ENCODE assay signal across 9 cellular contexts in the genomic region with DNA sequence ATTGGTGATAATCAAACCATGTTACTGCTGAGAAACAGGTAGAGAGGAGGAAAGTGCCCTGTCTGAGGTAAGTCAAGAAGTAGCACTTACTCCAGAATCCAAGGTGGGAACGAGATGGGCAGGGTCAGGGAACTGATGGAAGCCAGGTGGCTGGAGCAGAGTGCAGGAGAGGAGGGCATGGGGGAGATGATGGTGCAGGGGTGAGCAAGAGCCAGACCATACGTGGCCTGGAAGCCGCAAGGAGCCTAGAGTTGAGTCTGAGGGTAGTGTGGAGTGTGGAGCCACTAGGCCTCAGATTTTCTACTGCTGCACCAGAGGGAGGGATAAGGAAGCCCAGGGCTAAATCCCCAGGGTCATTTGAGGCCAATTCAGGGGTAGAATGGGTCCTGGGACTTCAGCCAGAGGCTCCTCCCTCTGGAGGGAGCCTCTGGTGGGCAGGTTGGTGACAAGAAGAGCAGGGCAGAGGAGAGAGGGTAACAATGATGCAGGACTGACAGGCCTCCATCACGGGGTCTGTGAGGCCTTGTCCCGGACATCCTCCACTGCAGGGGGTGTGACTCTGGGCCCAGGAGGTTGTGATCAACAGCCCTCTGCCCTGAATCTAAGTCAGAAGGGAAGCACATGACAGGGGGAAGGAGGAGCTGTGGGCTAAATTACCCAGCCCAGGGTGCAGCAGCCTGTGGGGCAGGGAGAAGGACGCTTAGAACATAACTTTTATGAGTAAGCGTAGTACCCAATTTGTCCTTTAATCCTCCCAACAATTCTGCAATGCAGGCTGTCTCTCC. TPM values are rescaled to one million over a fixed set of nuclear protein-coding genes. Genes with fewer than 3 reads are reported as not detected.
DNase-seq lines count a peak whose midpoint lies in the region; ATAC-seq and TF ChIP-seq lines count a peak whose summit lies in the region.
"Had no signal": no experiment of that assay in that cellular context is flagged by ENCODE, and none has a peak within 500 bp of the region (broad histone marks: within the 10 kb centered on the region; RNA-seq: fewer than 3 reads in every experiment).

No MANE protein-coding gene starts in this region.

- H3K9ac ChIP-seq in mesenchymal stem cell (ENCODE audit: low read length), result peak overlapping the region; percentile 57

- H3K4me1 Mint-ChIP-seq in activated CD4-positive, alpha-beta T cell treated with anti-CD3 and anti-CD28 coated beads, Interleukin-2, amount 10 ng/mL, durations not matched to agents 24 days and 14 days, result peaks cover 68% of the 10 kb centered on the region

- no peaks in the 10 kb centered on the region for H3K27me3 Mint-ChIP-seq in activated CD4-positive, alpha-beta T cell treated with anti-CD3 and anti-CD28 coated beads, Interleukin-2, amount 10 ng/mL, durations not matched to agents 24 days and 14 days

- peak overlapping the region; percentile 76 for H3K27ac Mint-ChIP-seq in activated CD4-positive, alpha-beta T cell treated with anti-CD3 and anti-CD28 coated beads, Interleukin-2, amount 10 ng/mL, durations not matched to agents 24 days and 14 days

- H3K4me2 ChIP-seq in mesenchymal stem cell (ENCODE audit: low read length, poor library complexity, severe bottlenecking), result no peak overlapping the region

- H3K27ac ChIP-seq in caudate nucleus (ENCODE audit: low read depth, low read length) (peak overlapping the region; percentile 84), mesenchymal stem cell (ENCODE audit: low read length, poor library complexity, severe bottlenecking) (peak overlapping the region; percentile 25), thyroid gland (peak overlapping the region; percentile 16 to 90 (median 80)), SJCRH30 (no peak overlapping the region)

- peak overlapping the region in 1 of 2 experiments; percentile 47 for H2BK12ac ChIP-seq in mesenchymal stem cell (ENCODE audit: low read length in 2 of 2)

- H2BK15ac ChIP-seq in mesenchymal stem cell (ENCODE audit: low read depth, poor library complexity, severe bottlenecking), result peak overlapping the region; percentile 20

- peak overlapping the region; percentile 53 to 54 for H3K4ac ChIP-seq in mesenchymal stem cell (ENCODE audit: low read depth in 1 of 2, low read length in 2 of 2)

- no peaks in the 10 kb centered on the region for H3K9me3 Mint-ChIP-seq in activated CD4-positive, alpha-beta T cell treated with anti-CD3 and anti-CD28 coated beads, Interleukin-2, amount 10 ng/mL, durations not matched to agents 24 days and 14 days

- H2AFZ ChIP-seq in mesenchymal stem cell (ENCODE audit: low read depth, low read length), result no peak overlapping the region

- peak overlapping the region; percentile 44 for H3K4me3 Mint-ChIP-seq in activated CD4-positive, alpha-beta T cell treated with anti-CD3 and anti-CD28 coated beads, Interleukin-2, amount 10 ng/mL, durations not matched to agents 24 days and 14 days

- H3K36me3 ChIP-seq in mesenchymal stem cell (ENCODE audit: control insufficient read depth in 1 of 2, insufficient read depth in 2 of 2, low read depth in 1 of 2, low read length in 2 of 2) (peaks cover 70 to 77% of the 10 kb centered on the region in 2 experiments), thyroid gland (peaks cover 8 to 19% of the 10 kb centered on the region in 2 donors), SJCRH30 (peaks cover 3% of the 10 kb centered on the region; the same call in 1 of the 2 replicates)

- H3K79me1 ChIP-seq in mesenchymal stem cell (replicated peaks; ENCODE audit: low read length, poor library complexity, severe bottlenecking), result peaks cover 15% of the 10 kb centered on the region

- H2AK5ac ChIP-seq in mesenchymal stem cell (ENCODE audit: low read length, severe bottlenecking), result no peak overlapping the region

- peak; percentile 74 for DNase-seq in activated CD4-positive, alpha-beta T cell treated with anti-CD3 and anti-CD28 coated beads, Interleukin-2, amount 10 ng/mL, durations not matched to agents 24 days and 14 days
- DNase-seq in activated CD4-positive, alpha-beta T cell treated with anti-CD3 and anti-CD28 coated beads, Interleukin-2, amount 50 U/mL, for 4 hours, result no peak
- DNase-seq in caudate nucleus (lab: John Stamatoyannopoulos, UW) (peak in 38 of 61 donors; percentile 7 to 51 (median 26)), mesenchymal stem cell (no peak), thyroid gland (peak; percentile 13 to 26), SJCRH30 (no peak), cerebellum (ENCODE audit: low spot score) (no peak)

- 83% methylated on average over 7 of the region's 7 CpGs for WGBS in mesenchymal stem cell
- WGBS in thyroid gland, 2 donors, result 64 to 79% methylated on average over 7 of the region's 7 CpGs

- no peak for ATAC-seq in GM21423 (IDR thresholded peaks at IDR 0.05; ENCODE audit: unreplicated experiment)

- peaks cover 83% of the 10 kb centered on the region for H3K36me3 Mint-ChIP-seq in activated CD4-positive, alpha-beta T cell treated with anti-CD3 and anti-CD28 coated beads, Interleukin-2, amount 10 ng/mL, durations not matched to agents 24 days and 14 days (ENCODE audit: low read depth)

- no peak overlapping the region for H2BK5ac ChIP-seq in mesenchymal stem cell (ENCODE audit: low read depth, low read length, poor library complexity, severe bottlenecking)

- H3K9me3 ChIP-seq in mesenchymal stem cell (ENCODE audit: control insufficient read depth, low read length) (no peaks in the 10 kb centered on the region), thyroid gland (no peaks in the 10 kb centered on the region), SJCRH30 (replicated peaks) (no peaks in the 10 kb centered on the region)

- H3K18ac ChIP-seq in mesenchymal stem cell (ENCODE audit: low read depth in 1 of 2, low read length in 2 of 2), result peak overlapping the region in 1 of 2 experiments; percentile 74

- H3K14ac ChIP-seq in mesenchymal stem cell (ENCODE audit: low read length in 2 of 2), result peak overlapping the region in 1 of 2 experiments; percentile 5

- intact Hi-C loops in activated CD4-positive, alpha-beta T cell treated with anti-CD3 and anti-CD28 coated beads, Interleukin-2, amount 10 ng/mL, durations not matched to agents 24 days and 14 days (cut with micrococcal nuclease), result loop anchor here (2.0 kb wide), 1 partner anchor 14 kb away; no protein-coding TSS in a partner anchor
- intact Hi-C loops in thyroid gland (cut with DNase I), result no loop called here

- H3K4me3 ChIP-seq in mesenchymal stem cell (ENCODE audit: insufficient read depth in 1 of 2, low read depth in 1 of 2, low read length in 2 of 2), result no peak overlapping the region
- no peak overlapping the region for H3K4me3 ChIP-seq in thyroid gland (replicated peaks in 1 of 3)
- H3K4me3 ChIP-seq in SJCRH30, result no peak overlapping the region

- no peak overlapping the region for H2BK120ac ChIP-seq in mesenchymal stem cell (ENCODE audit: low read depth, low read length)

- H4K8ac ChIP-seq in mesenchymal stem cell (ENCODE audit: low read length), result peak overlapping the region; percentile 30

- H3K4me1 ChIP-seq in mesenchymal stem cell (ENCODE audit: control insufficient read depth, insufficient read depth, low read depth, low read length) (peaks cover 62% of the 10 kb centered on the region), thyroid gland (peaks cover 72 to 95% of the 10 kb centered on the region in 2 donors), SJCRH30 (peaks cover 13% of the 10 kb centered on the region; the same call in 1 of the 2 replicates)

- no peak overlapping the region for H3K23ac ChIP-seq in mesenchymal stem cell (ENCODE audit: low read length in 2 of 2)

- H4K91ac ChIP-seq in mesenchymal stem cell (ENCODE audit: low read length), result peak overlapping the region; percentile 36

- no peaks in the 10 kb centered on the region for H3K27me3 ChIP-seq in mesenchymal stem cell (ENCODE audit: control insufficient read depth in 1 of 2, insufficient read depth in 1 of 2, low read length in 2 of 2)
- H3K27me3 ChIP-seq in thyroid gland, result no peaks in the 10 kb centered on the region
- no peaks in the 10 kb centered on the region for H3K27me3 ChIP-seq in SJCRH30

- TF ChIP-seq CTCF in thyroid gland (IDR thresholded peaks at IDR 0.05), result no peak

- TF ChIP-seq POLR2A in thyroid gland (IDR thresholded peaks at IDR 0.05), result no peak

RNA-seq across cellular contexts. Expression of gene COX4I2, which starts 28.7 kb away (rescaled TPM):
- not detected in 2 replicates for total RNA-seq in activated CD4-positive, alpha-beta T cell treated with anti-CD3 and anti-CD28 coated beads, Interleukin-2, amount 10 ng/mL, durations not matched to agents 24 days and 14 days
- not detected for polyA plus RNA-seq in mesenchymal stem cell (2013, experiment 1 of 2)
- polyA plus RNA-seq in mesenchymal stem cell (2013, experiment 2 of 2), result not detected
- 1 to 10 TPM; 1.1 to 4.8 (median 3.4) TPM for total RNA-seq in thyroid gland
- not detected in 2 replicates for total RNA-seq in SJCRH30 (2014; rRNA removed; shearing (Covaris generic))
- not detected for total RNA-seq in cerebellum
- polyA plus RNA-seq: AG04450 had no signal

RNA-seq across cellular contexts. Expression of gene BCL2L1, which starts 56.2 kb away (rescaled TPM):
- total RNA-seq in activated CD4-positive, alpha-beta T cell treated with anti-CD3 and anti-CD28 coated beads, Interleukin-2, amount 10 ng/mL, durations not matched to agents 24 days and 14 days, result 379 and 381 TPM in 2 replicates
- 116 TPM for polyA plus RNA-seq in mesenchymal stem cell (2013, experiment 1 of 2)
- polyA plus RNA-seq in mesenchymal stem cell (2013, experiment 2 of 2), result 114 TPM
- total RNA-seq in thyroid gland (100 to 1,000 TPM; 110 to 154 (median 125) TPM), cerebellum (30.4 TPM)
- 33.1 and 33.4 TPM in 2 replicates for total RNA-seq in SJCRH30 (2014; rRNA removed; shearing (Covaris generic))

Comparison
In these comparisons a context has a peak if more than half of its experiments do, and no peak if none do; other contexts are left out.
1. DNase-seq: peak in activated CD4-positive, alpha-beta T cell treated with anti-CD3 and anti-CD28 coated beads, Interleukin-2, amount 10 ng/mL, durations not matched to agents 24 days and 14 days (single experiment), caudate nucleus (38 of 61) and thyroid gland (2 of 2); none in activated CD4-positive, alpha-beta T cell treated with anti-CD3 and anti-CD28 coated beads, Interleukin-2, amount 50 U/mL, for 4 hours (0 of 2), mesenchymal stem cell (single experiment), SJCRH30 (0 of 2) and cerebellum (single experiment).